In the genomic region with DNA sequence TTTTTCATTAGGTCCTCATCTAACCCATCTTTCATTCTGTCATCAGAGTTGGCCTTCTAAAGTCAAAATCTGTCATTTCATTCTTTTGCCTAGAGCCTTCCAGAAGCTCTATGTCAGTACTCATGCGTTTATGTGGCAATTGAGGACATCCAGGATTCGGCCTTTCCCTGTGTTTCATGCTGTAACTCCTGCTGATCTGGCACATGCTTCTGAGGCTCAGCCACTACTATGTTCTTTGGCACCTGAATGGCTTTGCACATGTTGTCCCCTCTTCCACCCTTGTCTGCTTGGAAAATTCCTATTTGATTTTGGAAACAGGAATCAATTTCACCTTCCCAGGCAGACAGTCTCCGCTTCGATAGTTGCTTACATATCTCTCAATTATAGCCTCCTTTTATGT, we compare ENCODE assay signal across 26 cellular contexts.
A peak's percentile ranks its signal among the peaks of the same experiment; 100 is the strongest.
DNase-seq lines count a peak whose midpoint lies in the region; ATAC-seq, FAIRE-seq and TF ChIP-seq lines count a peak whose summit lies in the region.
"Had no signal": no experiment of that assay in that cellular context is flagged by ENCODE, and none has a peak within 500 bp of the region (broad histone marks: within the 10 kb centered on the region; RNA-seq: fewer than 3 reads in every experiment).

No MANE protein-coding gene starts in this region.

- H2BK15ac ChIP-seq in H1 (ENCODE audit: low read length), result no peak overlapping the region

- no peak for FAIRE-seq in H1 (lab: Jason Lieb, UNC)
- FAIRE-seq: A204.1, G401.6, GM12891, GM19239 had no signal

- H3K4ac ChIP-seq in H1 (replicated peaks; ENCODE audit: insufficient read length, low read depth, low read length), result no peak overlapping the region

- H3K4me3 ChIP-seq in H1 (ENCODE audit: extremely low read depth in 1 of 4, insufficient read depth in 2 of 4, low read depth in 3 of 4, low read length in 4 of 4), result no peak overlapping the region
- H3K4me3 ChIP-seq: GM23248 had no signal

- no peak overlapping the region for H3K9ac ChIP-seq in H1 (replicated peaks in 1 of 4; ENCODE audit: extremely low read depth in 1 of 4, low read depth in 3 of 4, low read length in 3 of 4)
- H3K9ac ChIP-seq: GM23248 had no signal

- no peak for TF ChIP-seq EP300 in H1 (IDR thresholded peaks at IDR 0.05; ENCODE audit: borderline replicate concordance in 1 of 2, low read depth in 2 of 2, low read length in 2 of 2)

- DNase-seq in cerebellar nuclear complex (lab: John Stamatoyannopoulos, UW), result peak; percentile 50 to 62
- DNase-seq in H1 (ENCODE audit: low read depth in 1 of 2, low spot score in 2 of 2), result no peak
- DNase-seq in left lobe of liver (ENCODE audit: low spot score), result peak; percentile 53
- DNase-seq in activated CD8-positive, alpha-beta T cell treated with anti-CD3 and anti-CD28 coated beads, Interleukin-2, amount 10 ng/mL, durations not matched to agents 7 days and 5 days, result no peak
- no peak for DNase-seq in NCI-H2107 (lab: John Stamatoyannopoulos, UW)
- no peak for DNase-seq in activated naive CD8-positive, alpha-beta T cell treated with anti-CD3 and anti-CD28 coated beads, Interleukin-2, amount 50 U/mL, for 24 hours
- no peak for DNase-seq in activated naive CD4-positive, alpha-beta T cell treated with anti-CD3 and anti-CD28 coated beads, Interleukin-2, amount 50 U/mL, for 72 hours (ENCODE audit: low spot score in 2 of 2)
- DNase-seq: ACHN; BE2C; CD4-positive, CD25-positive, alpha-beta regulatory T cell; CD8-positive, alpha-beta memory T cell; COR-L47; DMS 273 treated with DMSO at 0.1 percent for 48 hours; DMS53; DND-41; EL; GM23248; H7; HFFc6; IMR-90 had no signal

- CTCF ChIA-PET in H1 (lab: Charles Lee; ENCODE audit: partially characterized antibody), result no interaction called here
- CTCF ChIA-PET in activated CD8-positive, alpha-beta T cell treated with anti-CD3 and anti-CD28 coated beads, Interleukin-2, amount 10 ng/mL, durations not matched to agents 7 days and 5 days (lab: Charles Lee), result no interaction called here

- no peak overlapping the region for H3K4me3 Mint-ChIP-seq in activated CD8-positive, alpha-beta T cell treated with anti-CD3 and anti-CD28 coated beads, Interleukin-2, amount 10 ng/mL, durations not matched to agents 7 days and 5 days
- H3K4me3 Mint-ChIP-seq in activated naive CD8-positive, alpha-beta T cell treated with anti-CD3 and anti-CD28 coated beads, Interleukin-2, amount 50 U/mL, for 24 hours, result no peak overlapping the region
- H3K4me3 Mint-ChIP-seq: CD4-positive, CD25-positive, alpha-beta regulatory T cell; CD8-positive, alpha-beta memory T cell; HFFc6 had no signal

- 99% methylated on average over 4 of the region's 4 CpGs; no CpG with 5 or more reads in 1 of the 2 experiments for WGBS in H1 (ENCODE audit: extremely low coverage in 1 of 2, insufficient coverage in 1 of 2, insufficient read length in 1 of 2, insufficient replicate concordance in 2 of 2, low coverage in 1 of 2, low lambda C conversion rate in 2 of 2, missing lambda C conversion rate in 1 of 2), 2 experiments

- H2BK120ac ChIP-seq in H1 (replicated peaks; ENCODE audit: low read depth, low read length), result no peak overlapping the region

- H2BK12ac ChIP-seq in H1 (ENCODE audit: low read depth, low read length), result no peak overlapping the region

- no peak for TF ChIP-seq CTCF in H1 (IDR thresholded peaks at IDR 0.05; ENCODE audit: control extremely low read depth in 1 of 3, insufficient read depth in 1 of 3, low read depth in 1 of 3, low read length in 3 of 3)

- no peak overlapping the region for H2AK5ac ChIP-seq in H1 (ENCODE audit: low read depth, low read length)

- no peak overlapping the region for H3K27ac ChIP-seq in H1 (ENCODE audit: low read depth, low read length)
- H3K27ac ChIP-seq: GM23248, HL-60 had no signal

- H3K14ac ChIP-seq in H1 (ENCODE audit: insufficient read length), result peak overlapping the region; percentile 63

- H3K9me3 Mint-ChIP-seq in activated CD8-positive, alpha-beta T cell treated with anti-CD3 and anti-CD28 coated beads, Interleukin-2, amount 10 ng/mL, durations not matched to agents 7 days and 5 days (ENCODE audit: insufficient read depth), result no peaks in the 10 kb centered on the region
- H3K9me3 Mint-ChIP-seq in activated naive CD8-positive, alpha-beta T cell treated with anti-CD3 and anti-CD28 coated beads, Interleukin-2, amount 50 U/mL, for 24 hours, result peaks cover 8% of the 10 kb centered on the region
- H3K9me3 Mint-ChIP-seq in activated naive CD4-positive, alpha-beta T cell treated with anti-CD3 and anti-CD28 coated beads, Interleukin-2, amount 50 U/mL, for 72 hours, result peaks cover 10 to 19% of the 10 kb centered on the region in 2 donors
- H3K9me3 Mint-ChIP-seq: HFFc6 had no signal

- no peak for TF ChIP-seq POLR2A in H1 (IDR thresholded peaks at IDR 0.05; ENCODE audit: control extremely low read depth in 1 of 2, low read depth in 2 of 2, low read length in 2 of 2)

- H3K56ac ChIP-seq in H1 (replicated peaks; ENCODE audit: insufficient read length, low read depth, low read length), result no peak overlapping the region

- no peak overlapping the region for H4K8ac ChIP-seq in H1 (ENCODE audit: extremely low read depth, insufficient read depth, low read length)

- no peaks in the 10 kb centered on the region for H3K79me1 ChIP-seq in H1 (ENCODE audit: low read depth, low read length)

- H4K20me1 ChIP-seq in H1 (replicated peaks in 1 of 2; ENCODE audit: control insufficient read depth in 1 of 2, insufficient read depth in 2 of 2, low read length in 2 of 2), result no peaks in the 10 kb centered on the region

- H2BK5ac ChIP-seq in H1 (ENCODE audit: low read depth, low read length), result no peak overlapping the region

- no peaks in the 10 kb centered on the region for H3K9me3 ChIP-seq in H1 (ENCODE audit: insufficient read depth in 2 of 2, low read depth in 1 of 2, low read length in 1 of 2)
- H3K9me3 ChIP-seq: BE2C had no signal

- no peaks in the 10 kb centered on the region for H3K36me3 ChIP-seq in H1 (ENCODE audit: control insufficient read depth in 2 of 4, insufficient read depth in 4 of 4, low read length in 3 of 4)
- H3K36me3 ChIP-seq: BE2C had no signal

- H3K27me3 ChIP-seq in H1 (replicated peaks in 1 of 4; ENCODE audit: control insufficient read depth in 3 of 4, extremely low read depth in 1 of 4, insufficient read depth in 3 of 4, low read length in 3 of 4), result no peaks in the 10 kb centered on the region
- H3K27me3 ChIP-seq: BE2C had no signal

- H3K4me1 ChIP-seq in H1 (replicated peaks in 1 of 4; ENCODE audit: control insufficient read depth in 3 of 4, insufficient read depth in 4 of 4, low read length in 3 of 4), result no peaks in the 10 kb centered on the region

- H3K23ac ChIP-seq in H1 (ENCODE audit: insufficient read length), result no peak overlapping the region

- no peak overlapping the region for H2AFZ ChIP-seq in H1 (ENCODE audit: low read length)
- H2AFZ ChIP-seq: GM23248 had no signal

- H3K4me2 ChIP-seq in H1 (ENCODE audit: insufficient read depth in 1 of 2, low read depth in 2 of 2, low read length in 2 of 2), result no peak overlapping the region

- TF ChIP-seq RAD21 in H1 (IDR thresholded peaks at IDR 0.05 in 1 of 2, conservative IDR thresholded peaks at IDR 0.05 in 1 of 2; ENCODE audit: low read depth in 2 of 2, low read length in 2 of 2), result no peak

- peak; percentile 84 for ATAC-seq in left lobe of liver
- ATAC-seq in activated CD8-positive, alpha-beta T cell treated with anti-CD3 and anti-CD28 coated beads, Interleukin-2, amount 10 ng/mL, durations not matched to agents 7 days and 5 days, result no peak
- ATAC-seq in activated naive CD8-positive, alpha-beta T cell treated with anti-CD3 and anti-CD28 coated beads, Interleukin-2, amount 50 U/mL, for 24 hours, result no peak
- ATAC-seq in activated naive CD4-positive, alpha-beta T cell treated with anti-CD3 and anti-CD28 coated beads, Interleukin-2, amount 50 U/mL, for 72 hours, result no peak
- ATAC-seq: HCT116 had no signal

- no peak overlapping the region for H4K91ac ChIP-seq in H1 (replicated peaks; ENCODE audit: insufficient read length, low read length)

- H3K36me3 Mint-ChIP-seq in activated CD8-positive, alpha-beta T cell treated with anti-CD3 and anti-CD28 coated beads, Interleukin-2, amount 10 ng/mL, durations not matched to agents 7 days and 5 days (ENCODE audit: low read depth), result peaks cover 2% of the 10 kb centered on the region
- H3K36me3 Mint-ChIP-seq in activated naive CD8-positive, alpha-beta T cell treated with anti-CD3 and anti-CD28 coated beads, Interleukin-2, amount 50 U/mL, for 24 hours (ENCODE audit: low read depth), result peaks cover 28% of the 10 kb centered on the region
- H3K36me3 Mint-ChIP-seq in activated naive CD4-positive, alpha-beta T cell treated with anti-CD3 and anti-CD28 coated beads, Interleukin-2, amount 50 U/mL, for 72 hours, result peaks cover 6 to 33% of the 10 kb centered on the region in 2 donors

- no peaks in the 10 kb centered on the region for H3K27me3 Mint-ChIP-seq in activated CD8-positive, alpha-beta T cell treated with anti-CD3 and anti-CD28 coated beads, Interleukin-2, amount 10 ng/mL, durations not matched to agents 7 days and 5 days (ENCODE audit: low read depth)
- no peaks in the 10 kb centered on the region for H3K27me3 Mint-ChIP-seq in activated naive CD8-positive, alpha-beta T cell treated with anti-CD3 and anti-CD28 coated beads, Interleukin-2, amount 50 U/mL, for 24 hours
- H3K27me3 Mint-ChIP-seq: CD4-positive, CD25-positive, alpha-beta regulatory T cell; CD8-positive, alpha-beta memory T cell had no signal

- no peak overlapping the region for H2BK20ac ChIP-seq in H1 (ENCODE audit: low read length)

- POLR2A ChIA-PET in H1 (lab: Charles Lee; ENCODE audit: partially characterized antibody), result no interaction called here
- POLR2A ChIA-PET in activated CD8-positive, alpha-beta T cell treated with anti-CD3 and anti-CD28 coated beads, Interleukin-2, amount 10 ng/mL, durations not matched to agents 7 days and 5 days (lab: Charles Lee), result no interaction called here

- H3K27ac Mint-ChIP-seq in activated CD8-positive, alpha-beta T cell treated with anti-CD3 and anti-CD28 coated beads, Interleukin-2, amount 10 ng/mL, durations not matched to agents 7 days and 5 days, result no peak overlapping the region
- H3K27ac Mint-ChIP-seq in activated naive CD8-positive, alpha-beta T cell treated with anti-CD3 and anti-CD28 coated beads, Interleukin-2, amount 50 U/mL, for 24 hours, result no peak overlapping the region
- H3K27ac Mint-ChIP-seq in activated naive CD4-positive, alpha-beta T cell treated with anti-CD3 and anti-CD28 coated beads, Interleukin-2, amount 50 U/mL, for 72 hours, result no peak overlapping the region
- H3K27ac Mint-ChIP-seq: HFFc6 had no signal

- no peak overlapping the region for H4K5ac ChIP-seq in H1 (ENCODE audit: insufficient read length, low read depth, low read length)

- H3K18ac ChIP-seq in H1 (ENCODE audit: extremely low read depth, low read length), result no peak overlapping the region

- no peaks in the 10 kb centered on the region for H3K79me2 ChIP-seq in H1 (ENCODE audit: control insufficient read depth in 1 of 2, insufficient read depth in 2 of 2, low read length in 2 of 2)

- H3K23me2 ChIP-seq in H1 (ENCODE audit: low read depth, low read length), result no peaks in the 10 kb centered on the region

- H3K4me1 Mint-ChIP-seq in activated CD8-positive, alpha-beta T cell treated with anti-CD3 and anti-CD28 coated beads, Interleukin-2, amount 10 ng/mL, durations not matched to agents 7 days and 5 days (ENCODE audit: low read depth), result no peaks in the 10 kb centered on the region
- H3K4me1 Mint-ChIP-seq in activated naive CD8-positive, alpha-beta T cell treated with anti-CD3 and anti-CD28 coated beads, Interleukin-2, amount 50 U/mL, for 24 hours, result no peaks in the 10 kb centered on the region
- H3K4me1 Mint-ChIP-seq: CD8-positive, alpha-beta memory T cell had no signal

Comparison
In these comparisons a context has a peak if more than half of its experiments do, and no peak if none do; other contexts are left out.
1. DNase-seq: peak in cerebellar nuclear complex (2 of 2) and left lobe of liver (single experiment); none in H1 (0 of 2), activated CD8-positive, alpha-beta T cell treated with anti-CD3 and anti-CD28 coated beads, Interleukin-2, amount 10 ng/mL, durations not matched to agents 7 days and 5 days (single experiment), NCI-H2107 (single experiment), activated naive CD8-positive, alpha-beta T cell treated with anti-CD3 and anti-CD28 coated beads, Interleukin-2, amount 50 U/mL, for 24 hours (single experiment) and activated naive CD4-positive, alpha-beta T cell treated with anti-CD3 and anti-CD28 coated beads, Interleukin-2, amount 50 U/mL, for 72 hours (0 of 2).